8 cellular contexts compared by ENCODE assay signal in genomic region chr10:71319042-71319799, GRCh38. TPM values are rescaled to one million over a fixed set of nuclear protein-coding genes. Genes with fewer than 3 reads are reported as not detected.
DNase-seq lines count a peak whose midpoint lies in the region; ATAC-seq, FAIRE-seq and TF ChIP-seq lines count a peak whose summit lies in the region.

TSS of gene SLC29A3 (plus strand) at chr10:71319259. CDS start at chr10:71319310, 51 bp downstream.

- H3K9me3 ChIP-seq in esophagus squamous epithelium, result no peaks in the 10 kb centered on the region

- peak within 1 kb of the TSS; percentile 93 for H3K4me3 Mint-ChIP-seq in activated T-cell treated with anti-CD3 and anti-CD28 coated beads, Interleukin-2, amount 50 U/mL, for 24 hours

- H3K27me3 Mint-ChIP-seq in activated T-cell treated with anti-CD3 and anti-CD28 coated beads, Interleukin-2, amount 50 U/mL, for 24 hours, result no peaks in the 10 kb centered on the region

- peak; percentile 84 for ATAC-seq in GM19452 (IDR thresholded peaks at IDR 0.05; ENCODE audit: unreplicated experiment)

- peaks cover 10 to 31% (median 15%) of the 10 kb centered on the region in 3 donors for H3K4me1 ChIP-seq in esophagus squamous epithelium

- peak within 1 kb of the TSS; percentile 91 for H3K27ac Mint-ChIP-seq in activated T-cell treated with anti-CD3 and anti-CD28 coated beads, Interleukin-2, amount 50 U/mL, for 24 hours

- peaks cover 51% of the 10 kb centered on the region for H3K4me1 Mint-ChIP-seq in activated T-cell treated with anti-CD3 and anti-CD28 coated beads, Interleukin-2, amount 50 U/mL, for 24 hours (ENCODE audit: low read depth)

- intact Hi-C loops in esophagus squamous epithelium (cut with DNase I), result loop anchor here (5.0 to 10.0 kb wide), 3 partner anchors 66 to 386 kb away; no protein-coding TSS in a partner anchor

- peaks cover 15% of the 10 kb centered on the region for H3K36me3 Mint-ChIP-seq in activated T-cell treated with anti-CD3 and anti-CD28 coated beads, Interleukin-2, amount 50 U/mL, for 24 hours (ENCODE audit: low read depth)

- peak within 1 kb of the TSS; percentile 54 to 89 (median 66) for H3K4me3 ChIP-seq in esophagus squamous epithelium

- no peaks in the 10 kb centered on the region for H3K9me3 Mint-ChIP-seq in activated T-cell treated with anti-CD3 and anti-CD28 coated beads, Interleukin-2, amount 50 U/mL, for 24 hours

- peaks cover 0 to 16% (median 0%) of the 10 kb centered on the region in 3 donors for H3K36me3 ChIP-seq in esophagus squamous epithelium

- WGBS in esophagus squamous epithelium, 2 donors, result 0 to 1% methylated on average over 21 to 28 of the region's 62 CpGs

- DNase-seq in COLO668 (lab: John Stamatoyannopoulos, UW; ENCODE audit: unreplicated experiment) (peak; percentile 84), HTR-8/SVneo (ENCODE audit: insufficient read length, low spot score) (peak; percentile 79), OCI-M1 (lab: John Stamatoyannopoulos, UW) (peak; percentile 91), esophagus squamous epithelium (lab: John Stamatoyannopoulos, UW) (peak; percentile 31), myocyte (ENCODE audit: low read depth) (peak; percentile 79)
- peak; percentile 88 for DNase-seq in activated T-cell treated with anti-CD3 and anti-CD28 coated beads, Interleukin-2, amount 50 U/mL, for 24 hours
- peak; percentile 76 to 81 for DNase-seq in stimulated activated CD8-positive, alpha-beta memory T cell treated with anti-CD3 and anti-CD28 coated beads, Interleukin-7, amount 100 ng/mL, for 4 hours (ENCODE audit: low read depth in 2 of 2)

- peak within 1 kb of the TSS; percentile 73 to 92 (median 84) for H3K27ac ChIP-seq in esophagus squamous epithelium

- peak; percentile 51 to 68 (median 61) for TF ChIP-seq CTCF in esophagus squamous epithelium (IDR thresholded peaks at IDR 0.05)

- TF ChIP-seq POLR2A in esophagus squamous epithelium (IDR thresholded peaks at IDR 0.05), result peak in 2 of 4 donors; percentile 76 to 81

- peak; percentile 80 for FAIRE-seq in HTR-8/SVneo (lab: Jason Lieb, UNC)

- peaks cover 0 to 6% (median 0%) of the 10 kb centered on the region in 4 donors for H3K27me3 ChIP-seq in esophagus squamous epithelium

RNA-seq across cellular contexts. Expression of gene SLC29A3, which starts in this region (rescaled TPM):
- total RNA-seq in esophagus squamous epithelium (1 to 10 TPM in 3 of 4 donors, under 1 TPM in 1; 0.87 to 3.1 (median 2.3) TPM), myocyte (0.94 and 1.3 TPM in 2 replicates)
- polyA plus RNA-seq in myocyte (2012), result 2.3 TPM

Comparison
In these comparisons a context has a peak if more than half of its experiments do, and no peak if none do; other contexts are left out.
1. Peak in every context shown above with its lines: DNase-seq, ATAC-seq, H3K4me3 ChIP-seq and H3K27ac ChIP-seq.
2. DNase-seq: peak in every context shown above with its lines; median percentile 91 in OCI-M1; 88 in activated T-cell treated with anti-CD3 and anti-CD28 coated beads, Interleukin-2, amount 50 U/mL, for 24 hours; 84 in COLO668; 79 in HTR-8/SVneo; 79 in myocyte; 78 in stimulated activated CD8-positive, alpha-beta memory T cell treated with anti-CD3 and anti-CD28 coated beads, Interleukin-7, amount 100 ng/mL, for 4 hours; 31 in esophagus squamous epithelium.